22 cellular contexts compared by ENCODE assay signal in genomic region chr5:138650196-138650595, GRCh38.
"Had no signal": no experiment of that assay in that cellular context is flagged by ENCODE, and none has a peak within 500 bp of the region (broad histone marks: within the 10 kb centered on the region; RNA-seq: fewer than 3 reads in every experiment).

No MANE protein-coding gene starts in this region.

- H3K4me3 ChIP-seq: cardiac muscle cell, lower lobe of right lung, prostate gland, right atrium auricular region, stomach, transverse colon had no signal

- H3K4me1 ChIP-seq: prostate gland, transverse colon had no signal

- H3K9me3 ChIP-seq: lower lobe of right lung, prostate gland, right atrium auricular region, stomach, transverse colon had no signal

- H3K36me3 Mint-ChIP-seq: activated naive CD8-positive, alpha-beta T cell treated with anti-CD3 and anti-CD28 coated beads, Interleukin-2, amount 10 ng/mL, durations not matched to agents 7 days and 5 days; naive B cell had no signal

- FAIRE-seq: urothelium cell line had no signal

- H3K36me3 ChIP-seq: cardiac muscle cell, lower lobe of right lung, prostate gland, right atrium auricular region, stomach, transverse colon had no signal

- H3K4me3 Mint-ChIP-seq: activated CD4-positive, alpha-beta memory T cell treated with anti-CD3 and anti-CD28 coated beads, Interleukin-2, amount 10 ng/mL, durations not matched to agents 7 days and 5 days; activated CD4-positive, alpha-beta T cell treated with anti-CD3 and anti-CD28 coated beads, Interleukin-2, amount 10 ng/mL, durations not matched to agents 24 days and 14 days; activated naive CD4-positive, alpha-beta T cell treated with anti-CD3 and anti-CD28 coated beads for 36 hours; activated naive CD8-positive, alpha-beta T cell treated with anti-CD3 and anti-CD28 coated beads, Interleukin-2, amount 10 ng/mL, durations not matched to agents 7 days and 5 days; activated T-cell treated with anti-CD3 and anti-CD28 coated beads, Interleukin-2, amount 50 U/mL, for 72 hours; T-helper 1 cell treated with Interleukin-12 subunit alpha and Interleukin-12 subunit beta and Interleukin-4 antibody, amounts not matched to agents 30 μg/mL and 1 μg/mL, for 36 hours had no signal

- H3K27me3 ChIP-seq: cardiac muscle cell, right atrium auricular region had no signal

- H3K27ac Mint-ChIP-seq: activated CD4-positive, alpha-beta memory T cell treated with anti-CD3 and anti-CD28 coated beads, Interleukin-2, amount 10 ng/mL, durations not matched to agents 7 days and 5 days; activated CD4-positive, alpha-beta T cell treated with anti-CD3 and anti-CD28 coated beads, Interleukin-2, amount 10 ng/mL, durations not matched to agents 24 days and 14 days; activated naive CD4-positive, alpha-beta T cell treated with anti-CD3 and anti-CD28 coated beads for 36 hours; activated naive CD8-positive, alpha-beta T cell treated with anti-CD3 and anti-CD28 coated beads, Interleukin-2, amount 10 ng/mL, durations not matched to agents 7 days and 5 days; activated T-cell treated with anti-CD3 and anti-CD28 coated beads, Interleukin-2, amount 50 U/mL, for 72 hours; T-helper 1 cell treated with Interleukin-12 subunit alpha and Interleukin-12 subunit beta and Interleukin-4 antibody, amounts not matched to agents 30 μg/mL and 1 μg/mL, for 36 hours had no signal

- ATAC-seq: activated CD4-positive, CD25-positive, alpha-beta regulatory T cell treated with anti-CD3 and anti-CD28 coated beads, Interleukin-2, amount 50 U/mL, for 24 hours; activated T-cell treated with anti-CD3 and anti-CD28 coated beads, Interleukin-2, amount 50 U/mL, for 72 hours; left lobe of liver; lower lobe of right lung had no signal

- H3K27ac ChIP-seq: cardiac muscle cell, epithelial cell of prostate, lower lobe of right lung, prostate gland, right atrium auricular region, stomach, transverse colon had no signal

- H3K9me3 Mint-ChIP-seq: activated CD4-positive, alpha-beta memory T cell treated with anti-CD3 and anti-CD28 coated beads, Interleukin-2, amount 10 ng/mL, durations not matched to agents 7 days and 5 days; activated CD4-positive, alpha-beta T cell treated with anti-CD3 and anti-CD28 coated beads, Interleukin-2, amount 10 ng/mL, durations not matched to agents 24 days and 14 days; activated naive CD4-positive, alpha-beta T cell treated with anti-CD3 and anti-CD28 coated beads for 36 hours; activated naive CD8-positive, alpha-beta T cell treated with anti-CD3 and anti-CD28 coated beads, Interleukin-2, amount 10 ng/mL, durations not matched to agents 7 days and 5 days; activated T-cell treated with anti-CD3 and anti-CD28 coated beads, Interleukin-2, amount 50 U/mL, for 72 hours; naive B cell; T-helper 1 cell treated with Interleukin-12 subunit alpha and Interleukin-12 subunit beta and Interleukin-4 antibody, amounts not matched to agents 30 μg/mL and 1 μg/mL, for 36 hours had no signal

- DNase-seq: activated CD4-positive, alpha-beta memory T cell treated with anti-CD3 and anti-CD28 coated beads, Interleukin-2, amount 10 ng/mL, durations not matched to agents 7 days and 5 days; activated CD4-positive, alpha-beta T cell treated with anti-CD3 and anti-CD28 coated beads, Interleukin-2, amount 10 ng/mL, durations not matched to agents 24 days and 14 days; activated effector memory CD4-positive, alpha-beta T cell treated with Interleukin-2 at 50 U/mL for 16 hours; activated naive CD4-positive, alpha-beta T cell treated with anti-CD3 and anti-CD28 coated beads for 36 hours; activated naive CD8-positive, alpha-beta T cell treated with anti-CD3 and anti-CD28 coated beads, Interleukin-2, amount 10 ng/mL, durations not matched to agents 7 days and 5 days; activated T-cell treated with anti-CD3 and anti-CD28 coated beads, Interleukin-2, amount 50 U/mL, for 72 hours; amniotic stem cell; cortex of kidney; lower lobe of right lung; naive B cell; stimulated activated CD4-positive, alpha-beta T cell treated with anti-CD3 and anti-CD28 coated beads, Interleukin-1b, Interleukin-23, amount 100 ng/mL, for 48 hours; stomach; T1000; transverse colon had no signal
